1 cellular context compared by ENCODE assay signal in genomic region chr16:47970291-47970931, GRCh38.
TF ChIP-seq lines count a peak whose summit lies in the region.

No MANE protein-coding gene starts in this region.

TF ChIP-seq in HepG2, 621 proteins besides CTCF, POLR2A, EP300 and RAD21 (continued from another document and continues in another):
- TF ChIP-seq REST (IDR thresholded peaks at IDR 0.05; ENCODE audit: borderline replicate concordance in 1 of 2, low read depth in 1 of 2, low read length in 2 of 2): peak; percentile 68 to 96
- TF ChIP-seq SP140L (CRISPR knock-in tag; IDR thresholded peaks at IDR 0.05; ENCODE audit: borderline replicate concordance): 0 out of 2 replicates have a peak, but pooled peaks have one; percentile 51
- 0 out of 2 replicates have a peak, but pooled peaks have one; percentile 47 for TF ChIP-seq KLF11 (CRISPR knock-in tag; IDR thresholded peaks at IDR 0.05)
- 0 out of 4 replicates have a peak, but pooled peaks of 1 of the 2 experiments have one; percentile 50 for TF ChIP-seq KLF16 (CRISPR knock-in tag; IDR thresholded peaks at IDR 0.05)
- peak; percentile 44; the same call in 1 of the 2 replicates for TF ChIP-seq FOXK1 (CRISPR knock-in tag; IDR thresholded peaks at IDR 0.05; ENCODE audit: borderline replicate concordance, low read depth)
- TF ChIP-seq NR2F6 (IDR thresholded peaks at IDR 0.05): no peak
- TF ChIP-seq NR2F6 (CRISPR knock-in tag; IDR thresholded peaks at IDR 0.05): no peak
- no peak for TF ChIP-seq ZFP41 (CRISPR knock-in tag; IDR thresholded peaks at IDR 0.05; ENCODE audit: borderline replicate concordance)
- no peak for TF ChIP-seq MZF1 (CRISPR knock-in tag; IDR thresholded peaks at IDR 0.05; ENCODE audit: borderline replicate concordance)
- TF ChIP-seq AHR (CRISPR knock-in tag; IDR thresholded peaks at IDR 0.05): no peak
- no peak for TF ChIP-seq ZBTB21 (CRISPR knock-in tag; IDR thresholded peaks at IDR 0.05)
- 0 out of 2 replicates have a peak, but pooled peaks have one; percentile 16 for TF ChIP-seq MIXL1 (CRISPR knock-in tag; IDR thresholded peaks at IDR 0.05)
- TF ChIP-seq SMAD1 (CRISPR knock-in tag; IDR thresholded peaks at IDR 0.05; ENCODE audit: borderline replicate concordance, low read depth): no peak
- TF ChIP-seq BORCS8-MEF2B (CRISPR knock-in tag; IDR thresholded peaks at IDR 0.05): no peak
- TF ChIP-seq NFKBIZ (CRISPR knock-in tag; IDR thresholded peaks at IDR 0.05): no peak
- no peak for TF ChIP-seq ZNF263 (CRISPR knock-in tag; IDR thresholded peaks at IDR 0.05)
- TF ChIP-seq ZNF589 (CRISPR knock-in tag; conservative IDR thresholded peaks at IDR 0.05): 0 out of 2 replicates have a peak, but pooled peaks have one; percentile 29
- no peak for TF ChIP-seq ATF4 (CRISPR knock-in tag; IDR thresholded peaks at IDR 0.05)
- TF ChIP-seq, protein P1, sequence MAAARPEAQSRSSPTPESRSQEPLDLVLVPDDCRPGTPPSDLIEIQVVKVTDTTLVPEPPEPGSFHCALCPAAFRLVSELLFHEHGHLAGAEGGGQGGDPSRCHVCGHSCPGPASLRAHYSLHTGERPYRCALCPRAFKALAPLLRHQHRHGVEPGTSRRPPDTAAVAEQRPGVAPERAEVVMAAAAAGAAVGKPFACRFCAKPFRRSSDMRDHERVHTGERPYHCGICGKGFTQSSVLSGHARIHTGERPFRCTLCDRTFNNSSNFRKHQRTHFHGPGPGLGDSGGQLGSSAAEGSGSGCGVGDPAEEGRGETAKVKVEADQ (CRISPR knock-in tag; IDR thresholded peaks at IDR 0.05; ENCODE audit: borderline replicate concordance): no peak
- 0 out of 2 replicates have a peak, but pooled peaks have one; percentile 23 for TF ChIP-seq ERF (CRISPR knock-in tag; IDR thresholded peaks at IDR 0.05)
- peak; percentile 62; the same call in 1 of the 2 replicates for TF ChIP-seq ZNF644 (CRISPR knock-in tag; IDR thresholded peaks at IDR 0.05; ENCODE audit: low read depth)
- TF ChIP-seq, protein P2, sequence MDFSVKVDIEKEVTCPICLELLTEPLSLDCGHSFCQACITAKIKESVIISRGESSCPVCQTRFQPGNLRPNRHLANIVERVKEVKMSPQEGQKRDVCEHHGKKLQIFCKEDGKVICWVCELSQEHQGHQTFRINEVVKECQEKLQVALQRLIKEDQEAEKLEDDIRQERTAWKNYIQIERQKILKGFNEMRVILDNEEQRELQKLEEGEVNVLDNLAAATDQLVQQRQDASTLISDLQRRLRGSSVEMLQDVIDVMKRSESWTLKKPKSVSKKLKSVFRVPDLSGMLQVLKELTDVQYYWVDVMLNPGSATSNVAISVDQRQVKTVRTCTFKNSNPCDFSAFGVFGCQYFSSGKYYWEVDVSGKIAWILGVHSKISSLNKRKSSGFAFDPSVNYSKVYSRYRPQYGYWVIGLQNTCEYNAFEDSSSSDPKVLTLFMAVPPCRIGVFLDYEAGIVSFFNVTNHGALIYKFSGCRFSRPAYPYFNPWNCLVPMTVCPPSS (IDR thresholded peaks at IDR 0.05): no peak
- TF ChIP-seq, protein P3, sequence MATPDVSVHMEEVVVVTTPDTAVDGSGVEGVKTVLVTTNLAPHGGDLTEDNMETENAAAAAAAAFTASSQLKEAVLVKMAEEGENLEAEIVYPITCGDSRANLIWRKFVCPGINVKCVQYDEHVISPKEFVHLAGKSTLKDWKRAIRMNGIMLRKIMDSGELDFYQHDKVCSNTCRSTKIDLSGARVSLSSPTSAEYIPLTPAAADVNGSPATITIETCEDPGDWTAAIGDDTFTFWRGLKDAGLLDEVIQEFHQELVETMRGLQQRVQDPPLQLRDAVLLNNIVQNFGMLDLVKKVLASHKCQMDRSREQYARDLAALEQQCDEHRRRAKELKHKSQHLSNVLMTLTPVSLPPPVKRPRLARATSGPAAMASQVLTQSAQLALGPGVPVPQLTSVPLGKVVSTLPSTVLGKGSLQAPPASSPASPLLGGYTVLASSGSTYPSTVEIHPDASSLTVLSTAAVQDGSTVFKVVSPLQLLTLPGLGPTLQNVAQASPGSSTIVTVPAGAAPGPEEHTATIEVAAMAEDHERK (CRISPR knock-in tag; IDR thresholded peaks at IDR 0.05; ENCODE audit: low read depth): no peak
- no peak for TF ChIP-seq PAF1 (CRISPR knock-in tag; IDR thresholded peaks at IDR 0.05)
- TF ChIP-seq TSC22D2 (CRISPR knock-in tag; IDR thresholded peaks at IDR 0.05; ENCODE audit: borderline replicate concordance): 0 out of 2 replicates have a peak, but pooled peaks have one; percentile 70
- TF ChIP-seq, protein P4, sequence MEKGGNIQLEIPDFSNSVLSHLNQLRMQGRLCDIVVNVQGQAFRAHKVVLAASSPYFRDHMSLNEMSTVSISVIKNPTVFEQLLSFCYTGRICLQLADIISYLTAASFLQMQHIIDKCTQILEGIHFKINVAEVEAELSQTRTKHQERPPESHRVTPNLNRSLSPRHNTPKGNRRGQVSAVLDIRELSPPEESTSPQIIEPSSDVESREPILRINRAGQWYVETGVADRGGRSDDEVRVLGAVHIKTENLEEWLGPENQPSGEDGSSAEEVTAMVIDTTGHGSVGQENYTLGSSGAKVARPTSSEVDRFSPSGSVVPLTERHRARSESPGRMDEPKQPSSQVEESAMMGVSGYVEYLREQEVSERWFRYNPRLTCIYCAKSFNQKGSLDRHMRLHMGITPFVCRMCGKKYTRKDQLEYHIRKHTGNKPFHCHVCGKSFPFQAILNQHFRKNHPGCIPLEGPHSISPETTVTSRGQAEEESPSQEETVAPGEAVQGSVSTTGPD (CRISPR knock-in tag; IDR thresholded peaks at IDR 0.05): no peak
- no peak for TF ChIP-seq SOX6 (IDR thresholded peaks at IDR 0.05)
- TF ChIP-seq SOX6 (CRISPR knock-in tag; IDR thresholded peaks at IDR 0.05): no peak
- no peak for TF ChIP-seq BRCA1 (CRISPR knock-in tag; IDR thresholded peaks at IDR 0.05)
- peak; percentile 34; the same call in 1 of the 2 replicates for TF ChIP-seq SAP130 (CRISPR knock-in tag; IDR thresholded peaks at IDR 0.05; ENCODE audit: low read depth)
- TF ChIP-seq, protein P5, sequence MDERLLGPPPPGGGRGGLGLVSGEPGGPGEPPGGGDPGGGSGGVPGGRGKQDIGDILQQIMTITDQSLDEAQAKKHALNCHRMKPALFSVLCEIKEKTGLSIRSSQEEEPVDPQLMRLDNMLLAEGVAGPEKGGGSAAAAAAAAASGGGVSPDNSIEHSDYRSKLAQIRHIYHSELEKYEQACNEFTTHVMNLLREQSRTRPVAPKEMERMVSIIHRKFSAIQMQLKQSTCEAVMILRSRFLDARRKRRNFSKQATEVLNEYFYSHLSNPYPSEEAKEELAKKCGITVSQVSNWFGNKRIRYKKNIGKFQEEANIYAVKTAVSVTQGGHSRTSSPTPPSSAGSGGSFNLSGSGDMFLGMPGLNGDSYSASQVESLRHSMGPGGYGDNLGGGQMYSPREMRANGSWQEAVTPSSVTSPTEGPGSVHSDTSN (CRISPR knock-in tag; IDR thresholded peaks at IDR 0.05): no peak
- TF ChIP-seq TEAD2 (CRISPR knock-in tag; IDR thresholded peaks at IDR 0.05): no peak
- TF ChIP-seq NFKB2 (CRISPR knock-in tag; IDR thresholded peaks at IDR 0.05; ENCODE audit: borderline replicate concordance): no peak
- no peak for TF ChIP-seq SKIL (CRISPR knock-in tag; IDR thresholded peaks at IDR 0.05; ENCODE audit: borderline replicate concordance)
- TF ChIP-seq ZFP37 (CRISPR knock-in tag; IDR thresholded peaks at IDR 0.05; ENCODE audit: borderline replicate concordance): 0 out of 2 replicates have a peak, but pooled peaks have one; percentile 17
- TF ChIP-seq ZFP91 (CRISPR knock-in tag; IDR thresholded peaks at IDR 0.05; ENCODE audit: borderline replicate concordance): no peak
- no peak for TF ChIP-seq ZNF251 (CRISPR knock-in tag; IDR thresholded peaks at IDR 0.05)
- no peak for TF ChIP-seq ZBTB20 (CRISPR knock-in tag; IDR thresholded peaks at IDR 0.05; ENCODE audit: borderline replicate concordance, low read depth)
- no peak for TF ChIP-seq SOX13 (IDR thresholded peaks at IDR 0.05)
- peak in 1 of 2 experiments; percentile 27; a peak in 1 of 4 replicates for TF ChIP-seq SOX13 (CRISPR knock-in tag; conservative IDR thresholded peaks at IDR 0.05 in 1 of 2, IDR thresholded peaks at IDR 0.05 in 1 of 2)
- 0 out of 2 replicates have a peak, but pooled peaks have one; percentile 50 for TF ChIP-seq ZBTB25 (CRISPR knock-in tag; IDR thresholded peaks at IDR 0.05)
- no peak for TF ChIP-seq MAF1 (CRISPR knock-in tag; IDR thresholded peaks at IDR 0.05; ENCODE audit: borderline replicate concordance)
- TF ChIP-seq ZNF232 (CRISPR knock-in tag; IDR thresholded peaks at IDR 0.05; ENCODE audit: borderline replicate concordance): no peak
- TF ChIP-seq ZNF576 (CRISPR knock-in tag; IDR thresholded peaks at IDR 0.05): no peak
- no peak for TF ChIP-seq RNF2 (conservative IDR thresholded peaks at IDR 0.05; ENCODE audit: low read depth)
- peak; percentile 92 for TF ChIP-seq EHMT2 (IDR thresholded peaks at IDR 0.05; ENCODE audit: borderline replicate concordance, low read depth, low read length)
- TF ChIP-seq CENPBD1 (CRISPR knock-in tag; IDR thresholded peaks at IDR 0.05; ENCODE audit: borderline replicate concordance, low read depth): no peak
